ENCODE assay signal across 9 cellular contexts in the genomic region with DNA sequence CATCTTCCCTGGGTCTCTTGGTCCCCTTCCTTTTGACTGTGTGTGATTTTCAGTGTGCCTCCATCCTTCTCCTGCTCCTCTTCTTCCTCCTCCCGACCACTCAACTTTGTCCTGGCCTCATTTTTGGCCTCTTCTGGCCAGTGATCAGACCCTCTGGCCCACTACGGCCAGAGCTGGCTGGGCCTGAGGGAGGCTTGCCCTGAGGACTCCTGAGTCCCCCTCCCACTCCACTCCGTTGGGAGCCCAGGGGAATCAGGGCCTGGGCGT. TPM values are rescaled to one million over a fixed set of nuclear protein-coding genes. Genes with fewer than 3 reads are reported as not detected.
DNase-seq lines count a peak whose midpoint lies in the region; ATAC-seq, FAIRE-seq and TF ChIP-seq lines count a peak whose summit lies in the region.
"Had no signal": no experiment of that assay in that cellular context is flagged by ENCODE, and none has a peak within 500 bp of the region (broad histone marks: within the 10 kb centered on the region; RNA-seq: fewer than 3 reads in every experiment).

No MANE protein-coding gene starts in this region.

- H4K20me1 ChIP-seq in keratinocyte (ENCODE audit: control insufficient read depth, extremely low read depth, insufficient read depth, low read length), result peaks cover 8% of the 10 kb centered on the region

- TF ChIP-seq CTCF in HEK293 (tag by site-specific recombination; IDR thresholded peaks at IDR 0.05) (no peak), keratinocyte (optimal IDR thresholded peaks at IDR 0.05 in 1 of 3, IDR thresholded peaks at IDR 0.05 in 1 of 3, conservative IDR thresholded peaks at IDR 0.05 in 1 of 3; ENCODE audit: extremely low read depth in 1 of 3, insufficient read depth in 2 of 3, low read length in 3 of 3) (no peak)

- intact Hi-C loops in activated T-helper 2 cell treated with anti-CD3 and anti-CD28 coated beads, Interferon-gamma antibody, Interleukin-2, Interleukin-4, amounts not matched to agents 10 μg/mL and 5 μg/mL and 100 μg/mL, durations not matched to agents 14 hours and 24 hours and 36 hours (cut with micrococcal nuclease), result no loop called here

- H3K79me2 ChIP-seq in keratinocyte (ENCODE audit: control insufficient read depth, insufficient read depth, low read length), result peaks cover 47% of the 10 kb centered on the region

- H3K4me3 Mint-ChIP-seq in activated T-helper 2 cell treated with anti-CD3 and anti-CD28 coated beads, Interferon-gamma antibody, Interleukin-2, Interleukin-4, amounts not matched to agents 10 μg/mL and 5 μg/mL and 100 μg/mL, durations not matched to agents 14 hours and 24 hours and 36 hours (ENCODE audit: low read depth), result peak overlapping the region; percentile 79
- peak overlapping the region; percentile 69 to 73 for H3K4me3 Mint-ChIP-seq in stimulated activated naive CD8-positive, alpha-beta T cell treated with anti-CD3 and anti-CD28 coated beads, Interleukin-15, amount 100 ng/mL, for 72 hours

- no peaks in the 10 kb centered on the region for H3K9me3 Mint-ChIP-seq in activated T-helper 2 cell treated with anti-CD3 and anti-CD28 coated beads, Interferon-gamma antibody, Interleukin-2, Interleukin-4, amounts not matched to agents 10 μg/mL and 5 μg/mL and 100 μg/mL, durations not matched to agents 14 hours and 24 hours and 36 hours
- no peaks in the 10 kb centered on the region for H3K9me3 Mint-ChIP-seq in stimulated activated naive CD8-positive, alpha-beta T cell treated with anti-CD3 and anti-CD28 coated beads, Interleukin-15, amount 100 ng/mL, for 72 hours

- H3K36me3 ChIP-seq in HEK293 (ENCODE audit: control insufficient read depth in 2 of 2, insufficient read depth in 1 of 2, low read length in 2 of 2) (no peaks in the 10 kb centered on the region), keratinocyte (ENCODE audit: control insufficient read depth in 2 of 2, extremely low read depth in 1 of 2, insufficient read depth in 2 of 2, low read length in 2 of 2) (peaks cover under 1 to 5% of the 10 kb centered on the region in 2 experiments)

- no peak overlapping the region for H2AFZ ChIP-seq in keratinocyte (ENCODE audit: control insufficient read depth, low read length)

- FAIRE-seq in keratinocyte (lab: Jason Lieb, UNC) (no peak), urothelium cell line (lab: Jason Lieb, UNC) (no peak)

- peak overlapping the region; percentile 69 for H3K27ac ChIP-seq in HEK293 (ENCODE audit: extremely low read depth, low read depth, low read length)
- H3K27ac ChIP-seq in keratinocyte (ENCODE audit: control insufficient read depth, insufficient read depth, low read length), result peak overlapping the region; percentile 98

- no peak for DNase-seq in activated T-helper 2 cell treated with anti-CD3 and anti-CD28 coated beads, Interferon-gamma antibody, Interleukin-2, Interleukin-4, amounts not matched to agents 10 μg/mL and 5 μg/mL and 100 μg/mL, durations not matched to agents 14 hours and 24 hours and 36 hours (ENCODE audit: low spot score)
- DNase-seq in keratinocyte (ENCODE audit: low read depth, low spot score) (no peak), urothelium cell line (ENCODE audit: low spot score) (no peak), SW480 (ENCODE audit: low spot score) (no peak)
- DNase-seq in stimulated activated naive CD8-positive, alpha-beta T cell treated with anti-CD3 and anti-CD28 coated beads, Interleukin-15, amount 100 ng/mL, for 72 hours, result no peak
- DNase-seq in stimulated activated CD4-positive, alpha-beta T cell treated with anti-CD3 and anti-CD28 coated beads, Interleukin-15, amount 100 ng/mL, for 24 hours, result no peak

- H3K4me3 ChIP-seq in HEK293 (ENCODE audit: low read depth, low read length), result peak overlapping the region; percentile 47
- peak overlapping the region; percentile 72 to 87 (median 72) for H3K4me3 ChIP-seq in keratinocyte (ENCODE audit: control insufficient read depth in 2 of 3, extremely low read depth in 1 of 3, insufficient read depth in 2 of 3, low read depth in 1 of 3, low read length in 3 of 3)

- H3K9me3 ChIP-seq in HEK293 (ENCODE audit: control insufficient read depth, insufficient read depth, low read depth, low read length), result no peaks in the 10 kb centered on the region
- no peaks in the 10 kb centered on the region for H3K9me3 ChIP-seq in keratinocyte (ENCODE audit: control insufficient read depth, low read depth, low read length)

- peak overlapping the region; percentile 84 for H3K4me2 ChIP-seq in keratinocyte (ENCODE audit: control insufficient read depth, extremely low read depth, insufficient read depth, low read depth, low read length)

- no peaks in the 10 kb centered on the region for H3K36me3 Mint-ChIP-seq in activated T-helper 2 cell treated with anti-CD3 and anti-CD28 coated beads, Interferon-gamma antibody, Interleukin-2, Interleukin-4, amounts not matched to agents 10 μg/mL and 5 μg/mL and 100 μg/mL, durations not matched to agents 14 hours and 24 hours and 36 hours (ENCODE audit: low read depth)

- H3K4me1 ChIP-seq in HEK293 (ENCODE audit: control insufficient read depth, insufficient read depth, low read length) (peaks cover 32% of the 10 kb centered on the region), keratinocyte (ENCODE audit: control insufficient read depth, extremely low read depth, insufficient read depth, low read length) (peaks cover 46% of the 10 kb centered on the region)

- ATAC-seq in stimulated activated naive CD8-positive, alpha-beta T cell treated with anti-CD3 and anti-CD28 coated beads, Interleukin-15, amount 100 ng/mL, for 72 hours, result no peak

- peaks cover 4% of the 10 kb centered on the region for H3K27me3 Mint-ChIP-seq in activated T-helper 2 cell treated with anti-CD3 and anti-CD28 coated beads, Interferon-gamma antibody, Interleukin-2, Interleukin-4, amounts not matched to agents 10 μg/mL and 5 μg/mL and 100 μg/mL, durations not matched to agents 14 hours and 24 hours and 36 hours (ENCODE audit: low read depth)
- no peaks in the 10 kb centered on the region for H3K27me3 Mint-ChIP-seq in stimulated activated naive CD8-positive, alpha-beta T cell treated with anti-CD3 and anti-CD28 coated beads, Interleukin-15, amount 100 ng/mL, for 72 hours

- H3K27me3 ChIP-seq in keratinocyte (ENCODE audit: control insufficient read depth, extremely low read depth, insufficient read depth, low read length), result no peaks in the 10 kb centered on the region

- peak overlapping the region; percentile 65 for H3K27ac Mint-ChIP-seq in activated T-helper 2 cell treated with anti-CD3 and anti-CD28 coated beads, Interferon-gamma antibody, Interleukin-2, Interleukin-4, amounts not matched to agents 10 μg/mL and 5 μg/mL and 100 μg/mL, durations not matched to agents 14 hours and 24 hours and 36 hours
- peak overlapping the region in 1 of 2 donors; percentile 63 for H3K27ac Mint-ChIP-seq in stimulated activated naive CD8-positive, alpha-beta T cell treated with anti-CD3 and anti-CD28 coated beads, Interleukin-15, amount 100 ng/mL, for 72 hours

- dilution Hi-C loops in keratinocyte (cut with MboI; ENCODE audit: extremely low pct_ligation_motif_present, low sequenced_read_pairs), result no loop called here

- H3K9me1 ChIP-seq in keratinocyte (ENCODE audit: control insufficient read depth, extremely low read depth, insufficient read depth, low read length), result peaks cover 2% of the 10 kb centered on the region

- POLR2A ChIA-PET in HEK293 (lab: Yijun Ruan, JAX), result interaction anchor here (0.9 to 2.9 kb wide), 11 partner anchors 25 to 192 kb away, joined by 3 to 24 read pairs (median 6); partner anchors contain the start of genes GTF2H4, IER3, MDC1 and NRM

- CTCF ChIA-PET in HEK293 (lab: Yijun Ruan, JAX), result interaction anchor here (0.9 to 14.8 kb wide), 8 partner anchors 30 to 204 kb away, joined by 3 to 332 read pairs (median 5); partner anchors contain the start of gene VARS2

- peak overlapping the region; percentile 99 for H3K9ac ChIP-seq in keratinocyte (ENCODE audit: control insufficient read depth, extremely low read depth, insufficient read depth, low read length)

- H3K4me1 Mint-ChIP-seq in activated T-helper 2 cell treated with anti-CD3 and anti-CD28 coated beads, Interferon-gamma antibody, Interleukin-2, Interleukin-4, amounts not matched to agents 10 μg/mL and 5 μg/mL and 100 μg/mL, durations not matched to agents 14 hours and 24 hours and 36 hours (ENCODE audit: low read depth), result peaks cover 27% of the 10 kb centered on the region
- peaks cover 43% of the 10 kb centered on the region for H3K4me1 Mint-ChIP-seq in stimulated activated naive CD8-positive, alpha-beta T cell treated with anti-CD3 and anti-CD28 coated beads, Interleukin-15, amount 100 ng/mL, for 72 hours

RNA-seq across cellular contexts. Expression of gene DDR1, which starts 0.9 kb away (rescaled TPM):
- total RNA-seq in activated T-helper 2 cell treated with anti-CD3 and anti-CD28 coated beads, Interferon-gamma antibody, Interleukin-2, Interleukin-4, amounts not matched to agents 10 μg/mL and 5 μg/mL and 100 μg/mL, durations not matched to agents 14 hours and 24 hours and 36 hours, result 11.3 and 13.7 TPM in 2 replicates
- polyA plus RNA-seq in keratinocyte, result 104 to 178 TPM (median 152 TPM) in 3 replicates
- 28.2 TPM for polyA plus RNA-seq in keratinocyte (2011; ENCODE audit: low read depth)
- 52.6 and 78.8 TPM in 2 replicates for polyA plus RNA-seq in keratinocyte (2011; cell fraction: cytosol; rRNA removed)
- polyA plus RNA-seq in keratinocyte (2011; cell fraction: nucleus; rRNA removed), result 361 and 438 TPM in 2 replicates
- polyA plus RNA-seq in keratinocyte (2012; ENCODE audit: low replicate concordance), result 113 and 227 TPM in 2 replicates
- polyA minus RNA-seq in keratinocyte, result 175 to 367 TPM (median 287 TPM) in 3 replicates
- 399 TPM for polyA minus RNA-seq in keratinocyte (2011; cell fraction: cytosol; rRNA and poly(A)+ RNA removed)
- 550 and 554 TPM in 2 replicates for polyA minus RNA-seq in keratinocyte (2011; cell fraction: nucleus; rRNA and poly(A)+ RNA removed)

RNA-seq across cellular contexts. Expression of gene GTF2H4, which starts 24.6 kb away (rescaled TPM):
- total RNA-seq in activated T-helper 2 cell treated with anti-CD3 and anti-CD28 coated beads, Interferon-gamma antibody, Interleukin-2, Interleukin-4, amounts not matched to agents 10 μg/mL and 5 μg/mL and 100 μg/mL, durations not matched to agents 14 hours and 24 hours and 36 hours, result 56.8 and 58.3 TPM in 2 replicates
- 34.2 to 44.0 TPM (median 38.7 TPM) in 3 replicates for polyA plus RNA-seq in keratinocyte
- 7.2 TPM for polyA plus RNA-seq in keratinocyte (2011; ENCODE audit: low read depth)
- 24.4 and 25.0 TPM in 2 replicates for polyA plus RNA-seq in keratinocyte (2011; cell fraction: cytosol; rRNA removed)
- 68.9 and 72.9 TPM in 2 replicates for polyA plus RNA-seq in keratinocyte (2011; cell fraction: nucleus; rRNA removed)
- 21.9 and 32.3 TPM in 2 replicates for polyA plus RNA-seq in keratinocyte (2012; ENCODE audit: low replicate concordance)
- polyA minus RNA-seq in keratinocyte, result 18.1 to 28.5 TPM (median 19.3 TPM) in 3 replicates
- polyA minus RNA-seq in keratinocyte (2011; cell fraction: cytosol; rRNA and poly(A)+ RNA removed), result 21.5 TPM
- 22.3 and 29.5 TPM in 2 replicates for polyA minus RNA-seq in keratinocyte (2011; cell fraction: nucleus; rRNA and poly(A)+ RNA removed)

RNA-seq across cellular contexts. Expression of gene VARS2, which starts 30.6 kb away (rescaled TPM):
- 67.0 and 75.0 TPM in 2 replicates for total RNA-seq in activated T-helper 2 cell treated with anti-CD3 and anti-CD28 coated beads, Interferon-gamma antibody, Interleukin-2, Interleukin-4, amounts not matched to agents 10 μg/mL and 5 μg/mL and 100 μg/mL, durations not matched to agents 14 hours and 24 hours and 36 hours
- 12.8 to 14.3 TPM (median 13.8 TPM) in 3 replicates for polyA plus RNA-seq in keratinocyte
- polyA plus RNA-seq in keratinocyte (2011; ENCODE audit: low read depth), result 5.3 TPM
- polyA plus RNA-seq in keratinocyte (2011; cell fraction: cytosol; rRNA removed), result 5.0 and 7.4 TPM in 2 replicates
- polyA plus RNA-seq in keratinocyte (2011; cell fraction: nucleus; rRNA removed), result 32.6 and 37.0 TPM in 2 replicates
- 15.4 and 19.5 TPM in 2 replicates for polyA plus RNA-seq in keratinocyte (2012; ENCODE audit: low replicate concordance)
- polyA minus RNA-seq in keratinocyte, result 17.2 to 22.0 TPM (median 20.2 TPM) in 3 replicates
- 17.5 TPM for polyA minus RNA-seq in keratinocyte (2011; cell fraction: cytosol; rRNA and poly(A)+ RNA removed)
- polyA minus RNA-seq in keratinocyte (2011; cell fraction: nucleus; rRNA and poly(A)+ RNA removed), result 18.7 and 24.1 TPM in 2 replicates

RNA-seq across cellular contexts. Expression of gene SFTA2, which starts 48.6 kb away (rescaled TPM):
- total RNA-seq in activated T-helper 2 cell treated with anti-CD3 and anti-CD28 coated beads, Interferon-gamma antibody, Interleukin-2, Interleukin-4, amounts not matched to agents 10 μg/mL and 5 μg/mL and 100 μg/mL, durations not matched to agents 14 hours and 24 hours and 36 hours, result not detected in 2 replicates
- not detected in 3 replicates for polyA plus RNA-seq in keratinocyte
- not detected for polyA plus RNA-seq in keratinocyte (2011; ENCODE audit: low read depth)
- not detected in 2 replicates for polyA plus RNA-seq in keratinocyte (2011; cell fraction: cytosol; rRNA removed)
- not detected in 2 replicates for polyA plus RNA-seq in keratinocyte (2011; cell fraction: nucleus; rRNA removed)
- 0.54 TPM in 1 of 2 replicates, not detected in the other for polyA plus RNA-seq in keratinocyte (2012; ENCODE audit: low replicate concordance)
- 0.43 TPM in 1 of 3 replicates, not detected in the others for polyA minus RNA-seq in keratinocyte
- not detected for polyA minus RNA-seq in keratinocyte (2011; cell fraction: cytosol; rRNA and poly(A)+ RNA removed)
- not detected in 2 replicates for polyA minus RNA-seq in keratinocyte (2011; cell fraction: nucleus; rRNA and poly(A)+ RNA removed)
- total RNA-seq: liver had no signal

RNA-seq across cellular contexts. Expression of gene MUCL3, which starts 57.4 kb away (rescaled TPM):
- total RNA-seq in activated T-helper 2 cell treated with anti-CD3 and anti-CD28 coated beads, Interferon-gamma antibody, Interleukin-2, Interleukin-4, amounts not matched to agents 10 μg/mL and 5 μg/mL and 100 μg/mL, durations not matched to agents 14 hours and 24 hours and 36 hours, result not detected in 2 replicates
- 0.05 TPM in 1 of 3 replicates, not detected in the others for polyA plus RNA-seq in keratinocyte
- polyA plus RNA-seq in keratinocyte (2011; ENCODE audit: low read depth), result 0.71 TPM
- polyA plus RNA-seq in keratinocyte (2011; cell fraction: cytosol; rRNA removed), result 0.03 and 0.04 TPM in 2 replicates
- polyA plus RNA-seq in keratinocyte (2011; cell fraction: nucleus; rRNA removed), result 0.06 and 0.11 TPM in 2 replicates
- 0.58 TPM in 1 of 2 replicates, not detected in the other for polyA plus RNA-seq in keratinocyte (2012; ENCODE audit: low replicate concordance)
- not detected in 3 replicates for polyA minus RNA-seq in keratinocyte
- not detected for polyA minus RNA-seq in keratinocyte (2011; cell fraction: cytosol; rRNA and poly(A)+ RNA removed)
- polyA minus RNA-seq in keratinocyte (2011; cell fraction: nucleus; rRNA and poly(A)+ RNA removed), result not detected in 2 replicates
- total RNA-seq: ureter had no signal
- polyA plus RNA-seq: liver had no signal
